Comparison of ENCODE assay signal across 8 cellular contexts in the genomic region with DNA sequence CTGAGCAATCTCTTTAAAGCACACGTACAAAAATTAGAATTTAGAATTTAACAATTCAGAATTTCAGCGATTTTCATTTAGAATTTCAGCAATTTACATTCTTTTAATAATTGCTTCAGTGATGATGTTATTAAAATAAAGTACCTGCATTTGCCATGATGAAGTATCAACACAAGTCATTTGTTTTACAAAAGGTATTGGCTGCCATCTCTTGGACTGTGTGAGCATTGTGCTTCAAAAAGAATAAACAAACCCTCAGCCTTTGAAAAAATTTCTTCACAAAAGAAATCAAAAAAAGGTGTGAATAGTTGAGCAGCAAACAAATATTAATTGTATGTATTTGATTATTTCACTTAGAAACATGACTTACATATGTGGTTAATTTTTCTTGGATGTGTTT. TPM values are rescaled to one million over a fixed set of nuclear protein-coding genes. Genes with fewer than 3 reads are reported as not detected.
DNase-seq lines count a peak whose midpoint lies in the region; ATAC-seq lines count a peak whose summit lies in the region.

No MANE protein-coding gene starts in this region.

- DNase-seq in NCI-H2196 (lab: John Stamatoyannopoulos, UW; ENCODE audit: unreplicated experiment) (peak; percentile 43), NCI-H2196 treated with DMSO at 0.1 percent for 48 hours (lab: John Stamatoyannopoulos, UW; ENCODE audit: unreplicated experiment) (no peak), NCI-H2171 treated with DMSO at 0.1 percent for 48 hours (lab: John Stamatoyannopoulos, UW) (peak; percentile 62), dermis blood vessel endothelial cell (peak; percentile 37), renal cortical epithelial cell (ENCODE audit: low read depth) (peak; percentile 30), SKM-1 (lab: John Stamatoyannopoulos, UW; ENCODE audit: unreplicated experiment) (no peak)

- ATAC-seq in GM21717 (IDR thresholded peaks at IDR 0.05; ENCODE audit: unreplicated experiment) (no peak), GM21528 (IDR thresholded peaks at IDR 0.05; ENCODE audit: low FRiP score, unreplicated experiment) (no peak)

RNA-seq across cellular contexts. Expression of gene ZC3H15, which starts 27.1 kb away (rescaled TPM):
- total RNA-seq in dermis blood vessel endothelial cell (77.9 and 105 TPM in 2 replicates), renal cortical epithelial cell (85.1 and 115 TPM in 2 replicates)

Comparison
In these comparisons a context has a peak if more than half of its experiments do, and no peak if none do; other contexts are left out.
1. DNase-seq: peak in NCI-H2196 (single experiment), NCI-H2171 treated with DMSO at 0.1 percent for 48 hours (single experiment), dermis blood vessel endothelial cell (single experiment) and renal cortical epithelial cell (single experiment); none in NCI-H2196 treated with DMSO at 0.1 percent for 48 hours (single experiment) and SKM-1 (single experiment).